Comparison of ENCODE assay signal across 8 cellular contexts in genomic region chrX:52935469-52935783, GRCh38. TPM values are rescaled to one million over a fixed set of nuclear protein-coding genes. Genes with fewer than 3 reads are reported as not detected.
A peak's percentile ranks its signal among the peaks of the same experiment; 100 is the strongest.
DNase-seq lines count a peak whose midpoint lies in the region; ATAC-seq, FAIRE-seq and TF ChIP-seq lines count a peak whose summit lies in the region.
"Not testable (repeated sequence)": the region's sequence is repeated elsewhere in the genome, so short reads cannot be mapped to it uniquely, and the experiment has no call there.

No MANE protein-coding gene starts in this region.

- DNase-seq in BJ (ENCODE audit: low read depth); Panc1 (ENCODE audit: low read depth, low spot score); activated naive CD4-positive, alpha-beta T cell treated with anti-CD3 and anti-CD28 coated beads, Interleukin-2, amount 50 U/mL, for 72 hours (ENCODE audit: low spot score in 2 of 2); H1 (ENCODE audit: low read depth in 1 of 2, low spot score in 2 of 2); naive thymus-derived CD8-positive, alpha-beta T cell: not testable (repeated sequence)

- H4K91ac ChIP-seq in H1 (replicated peaks; ENCODE audit: insufficient read length, low read length) = not testable (repeated sequence)

- TSS peak; percentile 95 for BruUV-seq in Panc1 (replicated peaks; lab: Mats Ljungman, UMichigan)

- peak overlapping the region; percentile 80 to 87 for H3K4me2 ChIP-seq in H1 (ENCODE audit: insufficient read depth in 1 of 2, low read depth in 2 of 2, low read length in 2 of 2)

- H2BK15ac ChIP-seq in H1 (ENCODE audit: low read length) = not testable (repeated sequence)

- H2BK5ac ChIP-seq in H1 (ENCODE audit: low read depth, low read length) = peak overlapping the region; percentile 75

- H2AFZ ChIP-seq in H1 (ENCODE audit: low read length) = not testable (repeated sequence)

- H3K14ac ChIP-seq in H1 (ENCODE audit: insufficient read length) = not testable (repeated sequence)

- TF ChIP-seq EP300 in H1 (IDR thresholded peaks at IDR 0.05; ENCODE audit: borderline replicate concordance in 1 of 2, low read depth in 2 of 2, low read length in 2 of 2) = not testable (repeated sequence)

- not testable (repeated sequence) for H3K9me3 ChIP-seq in HEK293 (ENCODE audit: control insufficient read depth, insufficient read depth, low read depth, low read length); Panc1 (ENCODE audit: control insufficient read depth, insufficient read depth, low read depth, low read length); H1 (ENCODE audit: insufficient read depth in 2 of 2, low read depth in 1 of 2, low read length in 1 of 2); iPS-15b (ENCODE audit: control insufficient read depth, insufficient read depth, low read length)

- in situ Hi-C loops in Panc1 (cut with HindIII; ENCODE audit: low pct_unique_long_range_greater_than_20kb, low sequenced_read_pairs) = not testable (repeated sequence)

- peak overlapping the region; percentile 90 to 98 (median 95) for H3K4me3 Mint-ChIP-seq in naive thymus-derived CD8-positive, alpha-beta T cell
- peak overlapping the region; percentile 87 for H3K4me3 Mint-ChIP-seq in stimulated activated memory B cell treated with anti-CD40 and anti-IgM and Interleukin-4, amounts not matched to agents 10 μg/mL and 1 μg/mL and 100 μg/mL, for 72 hours

- H3K9ac ChIP-seq in H1 (replicated peaks in 1 of 4; ENCODE audit: extremely low read depth in 1 of 4, low read depth in 3 of 4, low read length in 3 of 4) = peak overlapping the region in 3 of 4 experiments; percentile 81 to 91 (median 84); a peak in 6 of 7 replicates
- peak overlapping the region; percentile 76 for H3K9ac ChIP-seq in iPS-15b (ENCODE audit: low read depth, low read length)

- not testable (repeated sequence) for H2BK12ac ChIP-seq in H1 (ENCODE audit: low read depth, low read length)

- ATAC-seq in Panc1; activated naive CD4-positive, alpha-beta T cell treated with anti-CD3 and anti-CD28 coated beads, Interleukin-2, amount 50 U/mL, for 72 hours; stimulated activated memory B cell treated with anti-CD40 and anti-IgM and Interleukin-4, amounts not matched to agents 10 μg/mL and 1 μg/mL and 100 μg/mL, for 72 hours: not testable (repeated sequence)
- ATAC-seq in naive thymus-derived CD8-positive, alpha-beta T cell = peak; percentile 1 to 13

- 9% methylated on average over 5 of the region's 10 CpGs; no CpG with 5 or more reads in 1 of the 2 experiments for WGBS in H1 (ENCODE audit: extremely low coverage in 1 of 2, insufficient coverage in 1 of 2, insufficient read length in 1 of 2, insufficient replicate concordance in 2 of 2, low coverage in 1 of 2, low lambda C conversion rate in 2 of 2, missing lambda C conversion rate in 1 of 2), 2 experiments

- H2AK5ac ChIP-seq in H1 (ENCODE audit: low read depth, low read length) = not testable (repeated sequence)

- not testable (repeated sequence) for TF ChIP-seq CTCF in BJ (IDR thresholded peaks at IDR 0.05; ENCODE audit: insufficient read depth, low read depth, low read length); Panc1 (IDR thresholded peaks at IDR 0.05); H1 (IDR thresholded peaks at IDR 0.05; ENCODE audit: control extremely low read depth in 1 of 3, insufficient read depth in 1 of 3, low read depth in 1 of 3, low read length in 3 of 3)
- peak; percentile 27 for TF ChIP-seq CTCF in HEK293 (tag by site-specific recombination; IDR thresholded peaks at IDR 0.05)

- not testable (repeated sequence) for H4K20me1 ChIP-seq in H1 (replicated peaks in 1 of 2; ENCODE audit: control insufficient read depth in 1 of 2, insufficient read depth in 2 of 2, low read length in 2 of 2)

- not testable (repeated sequence) for TF ChIP-seq RAD21 in H1 (IDR thresholded peaks at IDR 0.05 in 1 of 2, conservative IDR thresholded peaks at IDR 0.05 in 1 of 2; ENCODE audit: low read depth in 2 of 2, low read length in 2 of 2)

- POLR2A ChIA-PET in BJ (lab: Charles Lee) = interaction anchor here (0.6 kb wide), 1 partner anchor 87 kb away, joined by 3 read pairs; no protein-coding TSS in a partner anchor
- POLR2A ChIA-PET in HEK293 (lab: Yijun Ruan, JAX) = interaction anchor here (0.8 to 1.0 kb wide), 5 partner anchors 12 to 674 kb away, joined by 3 to 13 read pairs (median 4); partner anchors contain the start of gene TSPYL2
- POLR2A ChIA-PET in Panc1 (lab: Charles Lee); H1 (lab: Charles Lee; ENCODE audit: partially characterized antibody): not testable (repeated sequence)
- POLR2A ChIA-PET in naive thymus-derived CD8-positive, alpha-beta T cell (lab: Charles Lee) = interaction anchor here (0.7 to 0.9 kb wide), 2 partner anchors 15 to 61 kb away, joined by 3 read pairs; no protein-coding TSS in a partner anchor

- CTCF ChIA-PET in BJ (lab: Yijun Ruan, JAX) (interaction anchor here (0.6 to 1.0 kb wide), 4 partner anchors 51 to 673 kb away, joined by 3 to 4 read pairs (median 4); no protein-coding TSS in a partner anchor), HEK293 (lab: Yijun Ruan, JAX) (interaction anchor here (0.6 to 0.7 kb wide), 2 partner anchors 377 to 1317 kb away, joined by 3 to 4 read pairs; partner anchors contain the start of gene CENPVL3), Panc1 (lab: Charles Lee) (interaction anchor here (0.8 kb wide), 1 partner anchor 548 kb away, joined by 3 read pairs; no protein-coding TSS in a partner anchor), H1 (lab: Charles Lee; ENCODE audit: partially characterized antibody) (interaction anchor here (1.0 to 1.4 kb wide), 2 partner anchors 12 to 61 kb away, joined by 4 read pairs; no protein-coding TSS in a partner anchor)

- not testable (repeated sequence) for H3K56ac ChIP-seq in H1 (replicated peaks; ENCODE audit: insufficient read length, low read depth, low read length)

- H3K4me1 ChIP-seq in HEK293 (ENCODE audit: control insufficient read depth, insufficient read depth, low read length); Panc1 (ENCODE audit: control insufficient read depth, insufficient read depth, low read length); H1 (replicated peaks in 1 of 4; ENCODE audit: control insufficient read depth in 3 of 4, insufficient read depth in 4 of 4, low read length in 3 of 4); iPS-15b (ENCODE audit: control insufficient read depth, insufficient read depth, low read length): not testable (repeated sequence)

- peak overlapping the region; percentile 44 for H4K5ac ChIP-seq in H1 (ENCODE audit: insufficient read length, low read depth, low read length)

- not testable (repeated sequence) for H3K27me3 ChIP-seq in BJ (ENCODE audit: control insufficient read depth, insufficient read depth, low read length); Panc1 (ENCODE audit: control insufficient read depth, insufficient read depth, low read length); H1 (replicated peaks in 1 of 4; ENCODE audit: control insufficient read depth in 3 of 4, extremely low read depth in 1 of 4, insufficient read depth in 3 of 4, low read length in 3 of 4); iPS-15b (ENCODE audit: control insufficient read depth, insufficient read depth, low read length)

- H3K27ac ChIP-seq in HEK293 (ENCODE audit: extremely low read depth, low read depth, low read length) (peak overlapping the region; percentile 80; the same call in 1 of the 2 replicates), Panc1 (ENCODE audit: low read length) (peak overlapping the region; percentile 94), H1 (ENCODE audit: low read depth, low read length) (peak overlapping the region; percentile 99)

- intact Hi-C loops in Panc1 (cut with micrococcal nuclease; ENCODE audit: unreplicated experiment) = not testable (repeated sequence)

- not testable (repeated sequence) for H3K79me1 ChIP-seq in H1 (ENCODE audit: low read depth, low read length)

- not testable (repeated sequence) for H3K79me2 ChIP-seq in H1 (ENCODE audit: control insufficient read depth in 1 of 2, insufficient read depth in 2 of 2, low read length in 2 of 2)

- H3K27ac Mint-ChIP-seq in activated naive CD4-positive, alpha-beta T cell treated with anti-CD3 and anti-CD28 coated beads, Interleukin-2, amount 50 U/mL, for 72 hours = peak overlapping the region; percentile 90 to 100
- peak overlapping the region; percentile 95 to 100 (median 99) for H3K27ac Mint-ChIP-seq in naive thymus-derived CD8-positive, alpha-beta T cell
- peak overlapping the region; percentile 96 for H3K27ac Mint-ChIP-seq in stimulated activated memory B cell treated with anti-CD40 and anti-IgM and Interleukin-4, amounts not matched to agents 10 μg/mL and 1 μg/mL and 100 μg/mL, for 72 hours

- H3K9me3 Mint-ChIP-seq in activated naive CD4-positive, alpha-beta T cell treated with anti-CD3 and anti-CD28 coated beads, Interleukin-2, amount 50 U/mL, for 72 hours; naive thymus-derived CD8-positive, alpha-beta T cell; stimulated activated memory B cell treated with anti-CD40 and anti-IgM and Interleukin-4, amounts not matched to agents 10 μg/mL and 1 μg/mL and 100 μg/mL, for 72 hours: not testable (repeated sequence)

- H3K36me3 ChIP-seq in BJ (ENCODE audit: control insufficient read depth, insufficient read depth, low read length); HEK293 (ENCODE audit: control insufficient read depth in 2 of 2, insufficient read depth in 1 of 2, low read length in 2 of 2); Panc1 (ENCODE audit: control insufficient read depth, insufficient read depth, low read length); H1 (ENCODE audit: control insufficient read depth in 2 of 4, insufficient read depth in 4 of 4, low read length in 3 of 4); iPS-15b (ENCODE audit: control insufficient read depth, insufficient read depth, low read length): not testable (repeated sequence)

- H3K36me3 Mint-ChIP-seq in activated naive CD4-positive, alpha-beta T cell treated with anti-CD3 and anti-CD28 coated beads, Interleukin-2, amount 50 U/mL, for 72 hours; naive thymus-derived CD8-positive, alpha-beta T cell; stimulated activated memory B cell treated with anti-CD40 and anti-IgM and Interleukin-4, amounts not matched to agents 10 μg/mL and 1 μg/mL and 100 μg/mL, for 72 hours: not testable (repeated sequence)

- H3K4me3 ChIP-seq in BJ (ENCODE audit: low read depth, low read length) (peak overlapping the region; percentile 60), HEK293 (ENCODE audit: low read depth, low read length) (peak overlapping the region; percentile 90), Panc1 (ENCODE audit: low read depth in 2 of 2, low read length in 2 of 2) (peak overlapping the region; percentile 65 to 89), H1 (ENCODE audit: extremely low read depth in 1 of 4, insufficient read depth in 2 of 4, low read depth in 3 of 4, low read length in 4 of 4) (peak overlapping the region; percentile 49 to 84 (median 81)), iPS-15b (ENCODE audit: low read depth, low read length) (peak overlapping the region; percentile 82)

- H3K18ac ChIP-seq in H1 (ENCODE audit: extremely low read depth, low read length) = peak overlapping the region; percentile 87

- TF ChIP-seq POLR2A in H1 (IDR thresholded peaks at IDR 0.05; ENCODE audit: control extremely low read depth in 1 of 2, low read depth in 2 of 2, low read length in 2 of 2) = not testable (repeated sequence)

- H3K4me1 Mint-ChIP-seq in naive thymus-derived CD8-positive, alpha-beta T cell = peaks cover 7 to 14% (median 8%) of the 10 kb centered on the region in 4 donors
- not testable (repeated sequence) for H3K4me1 Mint-ChIP-seq in stimulated activated memory B cell treated with anti-CD40 and anti-IgM and Interleukin-4, amounts not matched to agents 10 μg/mL and 1 μg/mL and 100 μg/mL, for 72 hours

- peak overlapping the region; percentile 87; the same call in 1 of the 2 replicates for H4K8ac ChIP-seq in H1 (ENCODE audit: extremely low read depth, insufficient read depth, low read length)

- not testable (repeated sequence) for H2BK120ac ChIP-seq in H1 (replicated peaks; ENCODE audit: low read depth, low read length)

- not testable (repeated sequence) for FAIRE-seq in H1 (lab: Jason Lieb, UNC)

- H3K4ac ChIP-seq in H1 (replicated peaks; ENCODE audit: insufficient read length, low read depth, low read length) = not testable (repeated sequence)

- not testable (repeated sequence) for H2BK20ac ChIP-seq in H1 (ENCODE audit: low read length)

- H3K27me3 Mint-ChIP-seq in naive thymus-derived CD8-positive, alpha-beta T cell; stimulated activated memory B cell treated with anti-CD40 and anti-IgM and Interleukin-4, amounts not matched to agents 10 μg/mL and 1 μg/mL and 100 μg/mL, for 72 hours: not testable (repeated sequence)

- not testable (repeated sequence) for H3K23me2 ChIP-seq in H1 (ENCODE audit: low read depth, low read length)

- H3K23ac ChIP-seq in H1 (ENCODE audit: insufficient read length) = not testable (repeated sequence)

RNA-seq across cellular contexts. Expression of gene FAM156A, which starts 22.9 kb away (rescaled TPM):
- polyA plus RNA-seq in BJ (2011; rRNA removed) (27.6 and 33.3 TPM in 2 replicates), H1 (2011; rRNA removed) (11.7 and 16.0 TPM in 2 replicates)
- 4.8 and 6.3 TPM in 2 replicates for polyA minus RNA-seq in BJ (2011; rRNA and poly(A)+ RNA removed)
- total RNA-seq in Panc1 (2021; ENCODE audit: unreplicated experiment) = 25.4 TPM
- polyA plus RNA-seq in Panc1 (2012; ENCODE audit: insufficient read length) = 22.4 TPM
- total RNA-seq in activated naive CD4-positive, alpha-beta T cell treated with anti-CD3 and anti-CD28 coated beads, Interleukin-2, amount 50 U/mL, for 72 hours = 10 to 100 TPM; 28.8 to 47.1 TPM
- 11.0 and 13.6 TPM in 2 replicates for total RNA-seq in H1 (2021; fragmentation: NEBNext Ultra II Directional; extraction: Animal tissue kit (Norgen Biotek cat#: 25700))
- polyA plus RNA-seq in H1 (2011; cell fraction: cytosol; rRNA removed) = 18.4 TPM
- polyA plus RNA-seq in H1 (2011; cell fraction: nucleus; rRNA removed) = 35.3 TPM
- 18.6 to 24.6 TPM (median 22.9 TPM) in 4 replicates for polyA plus RNA-seq in H1 (2012, experiment 1 of 2)
- 4.1 TPM for polyA plus RNA-seq in H1 (2012, experiment 2 of 2)
- 10.0 TPM for polyA plus RNA-seq in H1 (2013, experiment 1 of 2)
- polyA plus RNA-seq in H1 (2013, experiment 2 of 2) = 12.2 TPM
- polyA minus RNA-seq in H1 (2011; rRNA and poly(A)+ RNA removed) = 3.8 and 6.9 TPM in 2 replicates
- 3.5 TPM for polyA minus RNA-seq in H1 (2011; cell fraction: cytosol; rRNA and poly(A)+ RNA removed)
- polyA minus RNA-seq in H1 (2011; cell fraction: nucleus; rRNA and poly(A)+ RNA removed) = 15.0 TPM
- total RNA-seq in naive thymus-derived CD8-positive, alpha-beta T cell = 10 to 100 TPM; 14.9 to 20.7 TPM
- 1 to 10 TPM; 2.9 to 5.7 (median 4.7) TPM for polyA plus RNA-seq in naive thymus-derived CD8-positive, alpha-beta T cell

RNA-seq across cellular contexts. Expression of gene FAM156B, which starts 38.3 kb away (rescaled TPM):
- polyA plus RNA-seq in BJ (2011; rRNA removed) = 28.8 and 49.5 TPM in 2 replicates
- 12.0 and 13.0 TPM in 2 replicates for polyA minus RNA-seq in BJ (2011; rRNA and poly(A)+ RNA removed)
- 13.0 TPM for total RNA-seq in Panc1 (2021; ENCODE audit: unreplicated experiment)
- 14.0 TPM for polyA plus RNA-seq in Panc1 (2012; ENCODE audit: insufficient read length)
- total RNA-seq in activated naive CD4-positive, alpha-beta T cell treated with anti-CD3 and anti-CD28 coated beads, Interleukin-2, amount 50 U/mL, for 72 hours = 10 to 100 TPM; 19.2 to 23.3 TPM
- 9.1 and 10.7 TPM in 2 replicates for total RNA-seq in H1 (2021; fragmentation: NEBNext Ultra II Directional; extraction: Animal tissue kit (Norgen Biotek cat#: 25700))
- 31.3 and 36.2 TPM in 2 replicates for polyA plus RNA-seq in H1 (2011; rRNA removed)
- 33.5 TPM for polyA plus RNA-seq in H1 (2011; cell fraction: cytosol; rRNA removed)
- 57.1 TPM for polyA plus RNA-seq in H1 (2011; cell fraction: nucleus; rRNA removed)
- 14.9 to 19.6 TPM (median 16.0 TPM) in 4 replicates for polyA plus RNA-seq in H1 (2012, experiment 1 of 2)
- polyA plus RNA-seq in H1 (2012, experiment 2 of 2) = 4.2 TPM
- polyA plus RNA-seq in H1 (2013, experiment 1 of 2) = 12.8 TPM
- 11.0 TPM for polyA plus RNA-seq in H1 (2013, experiment 2 of 2)
- 7.9 and 13.1 TPM in 2 replicates for polyA minus RNA-seq in H1 (2011; rRNA and poly(A)+ RNA removed)
- polyA minus RNA-seq in H1 (2011; cell fraction: cytosol; rRNA and poly(A)+ RNA removed) = 5.7 TPM
- 4.9 TPM for polyA minus RNA-seq in H1 (2011; cell fraction: nucleus; rRNA and poly(A)+ RNA removed)
- 10 to 100 TPM in 1 of 2 experiments, 1 to 10 TPM in 1; 3.9 to 11.5 TPM for total RNA-seq in naive thymus-derived CD8-positive, alpha-beta T cell
- 1 to 10 TPM; 4.9 to 5.4 (median 5.3) TPM for polyA plus RNA-seq in naive thymus-derived CD8-positive, alpha-beta T cell
